In genomic region chr6:112298021-112298745, GRCh38 we compare ENCODE assay signal across 12 cellular contexts. TPM values are rescaled to one million over a fixed set of nuclear protein-coding genes. Genes with fewer than 3 reads are reported as not detected.
DNase-seq lines count a peak whose midpoint lies in the region; ATAC-seq and TF ChIP-seq lines count a peak whose summit lies in the region.
"Had no signal": no experiment of that assay in that cellular context is flagged by ENCODE, and none has a peak within 500 bp of the region (broad histone marks: within the 10 kb centered on the region; RNA-seq: fewer than 3 reads in every experiment).

No MANE protein-coding gene starts in this region.

- peak; percentile 84 to 90 for ATAC-seq in left cardiac atrium
- ATAC-seq in GM18498 (IDR thresholded peaks at IDR 0.05; ENCODE audit: unreplicated experiment) = no peak
- ATAC-seq: activated T-helper 17 cell treated with anti-CD3 and anti-CD28 coated beads, Interleukin-2, amount 50 U/mL, for 72 hours had no signal

- peak overlapping the region; percentile 86 for H3K9ac ChIP-seq in adipocyte (ENCODE audit: low read length)

- H3K4me1 ChIP-seq in adipocyte (ENCODE audit: control insufficient read depth, insufficient read depth, low read length) (peaks cover 56% of the 10 kb centered on the region), sigmoid colon (peaks cover 0 to 19% (median 16%) of the 10 kb centered on the region in 4 donors)

- H3K4me3 ChIP-seq in adipocyte (ENCODE audit: low read length) (peak overlapping the region; percentile 51), sigmoid colon (no peak overlapping the region)

- H3K36me3 ChIP-seq in adipocyte (ENCODE audit: control insufficient read depth, insufficient read depth, low read length, severe bottlenecking) (no peaks in the 10 kb centered on the region), sigmoid colon (no peaks in the 10 kb centered on the region)

- H3K9me3 ChIP-seq in adipocyte (ENCODE audit: control insufficient read depth, low read length) (no peaks in the 10 kb centered on the region), sigmoid colon (no peaks in the 10 kb centered on the region)

- TF ChIP-seq EP300 in sigmoid colon (IDR thresholded peaks at IDR 0.05) = no peak

- no peak for TF ChIP-seq CTCF in sigmoid colon (IDR thresholded peaks at IDR 0.05)

- no peak for TF ChIP-seq POLR2A in sigmoid colon (IDR thresholded peaks at IDR 0.05)

- H3K27me3 ChIP-seq in adipocyte (replicated peaks; ENCODE audit: control insufficient read depth, insufficient read depth, low read length) = no peaks in the 10 kb centered on the region
- no peaks in the 10 kb centered on the region for H3K27me3 ChIP-seq in sigmoid colon

- peak overlapping the region; percentile 55 to 64 (median 56) for H3K27ac ChIP-seq in sigmoid colon

- 69 to 73% methylated on average over 7 of the region's 7 CpGs for WGBS in sigmoid colon, 2 donors

- intact Hi-C loops in left cardiac atrium (cut with DNase I) = no loop called here
- intact Hi-C loops in sigmoid colon (cut with DNase I) = no loop called here

- DNase-seq in EH (ENCODE audit: low read depth) (peak; percentile 93), adipocyte (ENCODE audit: low read depth) (peak; percentile 94), left cardiac atrium (no peak), sigmoid colon (no peak), inferior parietal cortex (ENCODE audit: extremely low spot score) (no peak), NCI-H2081 treated with DMSO at 0.1 percent for 48 hours (lab: John Stamatoyannopoulos, UW) (no peak)
- DNase-seq in activated CD4-positive, alpha-beta T cell treated with anti-CD3 and anti-CD28 coated beads, Interleukin-2, amount 50 U/mL, for 1 hour = no peak
- DNase-seq: foreskin melanocyte, NCI-H2107, T-helper 1 cell had no signal

RNA-seq across cellular contexts. Expression of gene LAMA4, which starts 43.8 kb away (rescaled TPM):
- total RNA-seq in left cardiac atrium = 10 to 100 TPM; 63.7 to 87.8 TPM
- total RNA-seq in sigmoid colon = 100 to 1,000 TPM in 3 of 4 donors, 10 to 100 TPM in 1; 95.3 to 225 (median 140) TPM
- polyA plus RNA-seq in sigmoid colon = 10 to 100 TPM in 1 of 3 donors, 1 to 10 TPM in 2; 6.9 to 16.6 (median 9.0) TPM
- total RNA-seq: activated T-helper 17 cell treated with anti-CD3 and anti-CD28 coated beads, Interleukin-2, amount 50 U/mL, for 72 hours had no signal

RNA-seq across cellular contexts. Expression of gene RFPL4B, which starts 48.9 kb away (rescaled TPM):
- total RNA-seq in left cardiac atrium = not detected
- total RNA-seq in sigmoid colon = not detected
- polyA plus RNA-seq in sigmoid colon = not detected
- total RNA-seq: activated T-helper 17 cell treated with anti-CD3 and anti-CD28 coated beads, Interleukin-2, amount 50 U/mL, for 72 hours had no signal

Comparison
In these comparisons a context has a peak if more than half of its experiments do, and no peak if none do; other contexts are left out.
1. DNase-seq: peak in EH (single experiment) and adipocyte (single experiment); none in left cardiac atrium (single experiment), sigmoid colon (single experiment), inferior parietal cortex (single experiment), activated CD4-positive, alpha-beta T cell treated with anti-CD3 and anti-CD28 coated beads, Interleukin-2, amount 50 U/mL, for 1 hour (single experiment) and NCI-H2081 treated with DMSO at 0.1 percent for 48 hours (single experiment).